8 cellular contexts compared by ENCODE assay signal in genomic region chr19:45370410-45371204, GRCh38. TPM values are rescaled to one million over a fixed set of nuclear protein-coding genes. Genes with fewer than 3 reads are reported as not detected.
DNase-seq lines count a peak whose midpoint lies in the region; ATAC-seq and TF ChIP-seq lines count a peak whose summit lies in the region.

ERCC2 (minus strand) TSS chr19:45370573; CDS start chr19:45370540, 33 bp downstream.

- H3K4me3 ChIP-seq in CD4-positive, alpha-beta memory T cell (ENCODE audit: low read length in 2 of 2) = peak within 1 kb of the TSS; percentile 39 to 41
- peak within 1 kb of the TSS; percentile 53 for H3K4me3 ChIP-seq in lung

- ATAC-seq in GM19463 (IDR thresholded peaks at IDR 0.05; ENCODE audit: unreplicated experiment) (peak; percentile 98), lung (ENCODE audit: insufficient read depth, low FRiP score) (peak; percentile 99)

- H3K4me1 Mint-ChIP-seq in CD4-positive, alpha-beta memory T cell = peaks cover 4 to 19% (median 12%) of the 10 kb centered on the region in 4 donors

- WGBS in lung, 2 donors = 4 to 5% methylated on average over 55 of the region's 55 CpGs

- no peaks in the 10 kb centered on the region for H3K36me3 Mint-ChIP-seq in CD4-positive, alpha-beta memory T cell

- no peaks in the 10 kb centered on the region for H3K36me3 ChIP-seq in CD4-positive, alpha-beta memory T cell (ENCODE audit: insufficient read depth, low read length)
- H3K36me3 ChIP-seq in lung (ENCODE audit: control insufficient read depth in 2 of 2, insufficient read depth in 2 of 2, low read length in 2 of 2) = peaks cover 0 to 2% of the 10 kb centered on the region in 2 donors

- H3K9me3 ChIP-seq in CD4-positive, alpha-beta memory T cell (ENCODE audit: control insufficient read depth in 1 of 2, low read length in 2 of 2) = no peaks in the 10 kb centered on the region
- H3K9me3 ChIP-seq in lung (ENCODE audit: control insufficient read depth in 2 of 2, insufficient read depth in 1 of 2, low read length in 1 of 2) = no peaks in the 10 kb centered on the region

- H3K27ac ChIP-seq in CD4-positive, alpha-beta memory T cell (ENCODE audit: low read depth, low read length) = peak within 1 kb of the TSS; percentile 53
- peak within 1 kb of the TSS; percentile 55 to 88 for H3K27ac ChIP-seq in lung (ENCODE audit: low read depth in 1 of 2, low read length in 1 of 2)

- no peaks in the 10 kb centered on the region for H3K9me3 Mint-ChIP-seq in CD4-positive, alpha-beta memory T cell

- intact Hi-C loops in CD4-positive, alpha-beta memory T cell (cut with micrococcal nuclease) = loop anchor here (1.0 kb wide), 1 partner anchor 35 kb away; the partner anchor contains the start of gene PPP1R13L

- H3K27me3 Mint-ChIP-seq in CD4-positive, alpha-beta memory T cell = no peaks in the 10 kb centered on the region

- H3K27ac Mint-ChIP-seq in CD4-positive, alpha-beta memory T cell = peak within 1 kb of the TSS; percentile 86 to 99 (median 99)

- CTCF ChIA-PET in CD4-positive, alpha-beta memory T cell (lab: Charles Lee; ENCODE audit: partially characterized antibody) = interaction anchor here (0.8 to 1.1 kb wide), 3 partner anchors 33 to 114 kb away, joined by 3 read pairs; no protein-coding TSS in a partner anchor

- POLR2A ChIA-PET in CD4-positive, alpha-beta memory T cell (lab: Charles Lee; ENCODE audit: partially characterized antibody) = interaction anchor here (1.0 to 2.1 kb wide), 3 partner anchors 32 to 192 kb away, joined by 3 to 5 read pairs (median 3); partner anchors contain the start of genes BLOC1S3 and TRAPPC6A

- DNase-seq in CD4-positive, alpha-beta memory T cell = peak; percentile 99 to 100 (median 99)
- DNase-seq in HS-27A (ENCODE audit: low read depth) (peak; percentile 100), NK-92 (lab: John Stamatoyannopoulos, UW; ENCODE audit: unreplicated experiment) (peak; percentile 90), lung (ENCODE audit: low spot score) (peak; percentile 100)
- peak; percentile 99 for DNase-seq in activated CD8-positive, alpha-beta memory T cell treated with anti-CD3 and anti-CD28 coated beads for 1 hour (ENCODE audit: extremely low read depth in 1 of 2, low read depth in 1 of 2)
- DNase-seq in effector CD8-positive, alpha-beta T cell (lab: John Stamatoyannopoulos, UW) = peak; percentile 99
- DNase-seq in stimulated activated CD4-positive, alpha-beta T cell treated with anti-CD3 and anti-CD28 coated beads, TNF-alpha, amount 100 ng/mL, for 4 hours (ENCODE audit: low read depth in 3 of 3) = peak; percentile 99 to 100 (median 99)

- TF ChIP-seq CTCF in lung (IDR thresholded peaks at IDR 0.05; ENCODE audit: control extremely low read depth, extremely low read depth) = no peak

- H3K4me1 ChIP-seq in CD4-positive, alpha-beta memory T cell (ENCODE audit: insufficient read depth, low read length) = peaks cover 6% of the 10 kb centered on the region
- H3K4me1 ChIP-seq in lung (ENCODE audit: control insufficient read depth in 2 of 2, insufficient read depth in 2 of 2, low read length in 2 of 2) = peaks cover 0 to 6% of the 10 kb centered on the region in 2 donors

- peak within 1 kb of the TSS; percentile 87 to 98 (median 95) for H3K4me3 Mint-ChIP-seq in CD4-positive, alpha-beta memory T cell

- H3K27me3 ChIP-seq in CD4-positive, alpha-beta memory T cell (ENCODE audit: insufficient read depth, low read length) = no peaks in the 10 kb centered on the region
- H3K27me3 ChIP-seq in lung (ENCODE audit: control insufficient read depth, insufficient read depth) = no peaks in the 10 kb centered on the region

RNA-seq across cellular contexts. Expression of gene ERCC2, which starts in this region (rescaled TPM):
- 10 to 100 TPM; 17.9 to 19.3 TPM for total RNA-seq in CD4-positive, alpha-beta memory T cell
- polyA plus RNA-seq in CD4-positive, alpha-beta memory T cell = 1 to 10 TPM; 5.1 to 9.2 TPM
- 10 to 100 TPM; 17.8 to 19.9 TPM for total RNA-seq in lung
- 10 to 100 TPM; 11.9 to 14.9 TPM for polyA plus RNA-seq in lung

Comparison
In these comparisons a context has a peak if more than half of its experiments do, and no peak if none do; other contexts are left out.
1. Peak in every context shown above with its lines: DNase-seq, ATAC-seq, H3K4me3 ChIP-seq and H3K27ac ChIP-seq.